Comparison of ENCODE assay signal across 34 cellular contexts in the genomic region with DNA sequence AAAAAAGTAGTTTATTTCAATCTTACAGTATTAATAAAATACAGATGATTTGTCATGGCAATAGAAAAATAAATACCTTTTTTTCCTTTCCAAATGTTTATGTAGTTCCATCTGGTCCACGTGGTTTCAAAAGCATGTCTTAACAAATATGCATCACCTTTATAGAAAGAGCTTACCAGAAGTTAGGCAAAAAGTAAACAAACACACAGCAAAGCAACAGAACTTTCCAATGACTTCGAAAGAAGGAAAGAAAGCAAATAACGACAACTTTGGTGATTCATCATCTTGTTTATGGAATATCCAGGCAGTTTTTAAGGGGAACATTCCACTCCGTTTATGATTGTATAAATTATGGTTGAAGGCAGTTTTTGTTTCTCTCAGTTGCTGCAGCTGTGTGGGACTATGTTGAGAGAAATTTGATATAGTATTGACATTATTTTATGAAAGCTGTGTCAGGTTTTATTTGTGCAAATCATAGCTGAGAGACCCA.
"Had no signal": no experiment of that assay in that cellular context is flagged by ENCODE, and none has a peak within 500 bp of the region (broad histone marks: within the 10 kb centered on the region; RNA-seq: fewer than 3 reads in every experiment).

No MANE protein-coding gene starts in this region.

- H3K27me3 ChIP-seq: adrenal gland, body of pancreas, brain microvascular endothelial cell, breast epithelium had no signal

- H3K4me3 Mint-ChIP-seq: activated B cell treated with CpG ODN at 0.5 μM for 24 hours; activated CD4-positive, alpha-beta memory T cell treated with anti-CD3 and anti-CD28 coated beads for 36 hours; activated CD4-positive, alpha-beta T cell treated with anti-CD3 and anti-CD28 coated beads, Interleukin-2, amount 10 ng/mL, durations not matched to agents 24 days and 14 days; activated CD8-positive, alpha-beta T cell treated with anti-CD3 and anti-CD28 coated beads for 36 hours; activated naive CD4-positive, alpha-beta T cell treated with anti-CD3 and anti-CD28 coated beads for 36 hours; activated naive CD8-positive, alpha-beta T cell treated with anti-CD3 and anti-CD28 coated beads for 36 hours; activated T-cell treated with anti-CD3 and anti-CD28 coated beads, Interleukin-2, amount 50 U/mL, for 4 hours; activated T-cell treated with anti-CD3 and anti-CD28 coated beads, Interleukin-2, amount 50 U/mL, for 72 hours; activated T-helper 1 cell treated with anti-CD3 and anti-CD28 coated beads, Interleukin-12 subunit alpha, Interleukin-12 subunit beta, Interleukin-2, Interleukin-4 antibody, amounts not matched to agents 30 ng/mL and 10 ng/mL and 1 ng/mL, durations not matched to agents 14 hours and 24 hours and 36 hours; activated T-helper 17 cell treated with anti-CD3 and anti-CD28 coated beads, Interleukin-2, amount 50 U/mL, for 72 hours; T-helper 1 cell treated with Interleukin-12 subunit alpha and Interleukin-12 subunit beta and Interleukin-4 antibody, amounts not matched to agents 30 μg/mL and 1 μg/mL, for 36 hours; T-helper 2 cell treated with Interferon-gamma antibody and Interleukin-4, amounts not matched to agents 5 μg/mL and 100 μg/mL, for 36 hours had no signal

- H3K27ac ChIP-seq: adrenal gland, body of pancreas, brain microvascular endothelial cell, breast epithelium, VCaP had no signal

- H3K4me1 Mint-ChIP-seq: activated B cell treated with CpG ODN at 0.5 μM for 24 hours; activated CD4-positive, alpha-beta T cell treated with anti-CD3 and anti-CD28 coated beads, Interleukin-2, amount 10 ng/mL, durations not matched to agents 24 days and 14 days; activated naive CD8-positive, alpha-beta T cell treated with anti-CD3 and anti-CD28 coated beads for 36 hours; activated T-helper 17 cell treated with anti-CD3 and anti-CD28 coated beads, Interleukin-2, amount 50 U/mL, for 72 hours had no signal

- H3K9me3 ChIP-seq: adrenal gland, body of pancreas, breast epithelium had no signal

- DNase-seq: activated B cell treated with CpG ODN at 0.5 μM for 24 hours; activated CD4-positive, alpha-beta memory T cell treated with anti-CD3 and anti-CD28 coated beads for 36 hours; activated CD4-positive, alpha-beta T cell treated with anti-CD3 and anti-CD28 coated beads for 4 hours; activated CD4-positive, alpha-beta T cell treated with anti-CD3 and anti-CD28 coated beads, Interleukin-2, amount 10 ng/mL, durations not matched to agents 24 days and 14 days; activated CD4-positive, alpha-beta T cell treated with anti-CD3 and anti-CD28 coated beads, Interleukin-2, amount 50 U/mL, for 1 hour; activated CD4-positive, alpha-beta T cell treated with anti-CD3 and anti-CD28 coated beads, Interleukin-2, amount 50 U/mL, for 4 hours; activated CD4-positive, CD25-positive, alpha-beta regulatory T cell treated with anti-CD3 and anti-CD28 coated beads, Interleukin-2, amount 50 U/mL, for 72 hours; activated CD8-positive, alpha-beta memory T cell treated with anti-CD3 and anti-CD28 coated beads, Interleukin-2, amount 50 U/mL, for 4 hours; activated CD8-positive, alpha-beta T cell treated with anti-CD3 and anti-CD28 coated beads for 36 hours; activated effector memory CD4-positive, alpha-beta T cell treated with anti-CD3 and anti-CD28 coated beads, Interleukin-2, amount 50 U/mL, for 16 hours; activated gamma-delta T cell treated with Interleukin-2 at 50 U/mL for 16 hours; activated naive CD4-positive, alpha-beta T cell; activated naive CD4-positive, alpha-beta T cell treated with anti-CD3 and anti-CD28 coated beads for 36 hours; activated naive CD4-positive, alpha-beta T cell treated with anti-CD3 and anti-CD28 coated beads, Interleukin-2, amount 50 U/mL, for 16 hours; activated naive CD8-positive, alpha-beta T cell treated with anti-CD3 and anti-CD28 coated beads for 36 hours; activated T-cell treated with anti-CD3 and anti-CD28 coated beads for 4 hours; activated T-cell treated with anti-CD3 and anti-CD28 coated beads, Interleukin-2, amount 50 U/mL, for 1 hour; activated T-cell treated with anti-CD3 and anti-CD28 coated beads, Interleukin-2, amount 50 U/mL, for 4 hours; activated T-cell treated with anti-CD3 and anti-CD28 coated beads, Interleukin-2, amount 50 U/mL, for 72 hours; adrenal gland; amniotic stem cell; aorta; body of pancreas; brain microvascular endothelial cell; central memory CD4-positive, alpha-beta T cell; T-helper 2 cell; T-helper 9 cell had no signal

- H3K4me1 ChIP-seq: adrenal gland, body of pancreas, breast epithelium had no signal

- H3K27me3 Mint-ChIP-seq: activated B cell treated with CpG ODN at 0.5 μM for 24 hours; activated CD4-positive, alpha-beta memory T cell treated with anti-CD3 and anti-CD28 coated beads for 36 hours; activated CD4-positive, alpha-beta T cell treated with anti-CD3 and anti-CD28 coated beads, Interleukin-2, amount 10 ng/mL, durations not matched to agents 24 days and 14 days; activated CD8-positive, alpha-beta T cell treated with anti-CD3 and anti-CD28 coated beads for 36 hours; activated naive CD8-positive, alpha-beta T cell treated with anti-CD3 and anti-CD28 coated beads for 36 hours; activated T-helper 17 cell treated with anti-CD3 and anti-CD28 coated beads, Interleukin-2, amount 50 U/mL, for 72 hours had no signal

- H3K36me3 Mint-ChIP-seq: activated CD4-positive, alpha-beta memory T cell treated with anti-CD3 and anti-CD28 coated beads for 36 hours; activated naive CD4-positive, alpha-beta T cell treated with anti-CD3 and anti-CD28 coated beads, Interleukin-2, amount 50 U/mL, for 72 hours; activated naive CD8-positive, alpha-beta T cell treated with anti-CD3 and anti-CD28 coated beads for 36 hours had no signal

- H3K36me3 ChIP-seq: adrenal gland, brain microvascular endothelial cell, breast epithelium had no signal

- H3K27ac Mint-ChIP-seq: activated B cell treated with CpG ODN at 0.5 μM for 24 hours; activated CD4-positive, alpha-beta memory T cell treated with anti-CD3 and anti-CD28 coated beads for 36 hours; activated CD4-positive, alpha-beta T cell treated with anti-CD3 and anti-CD28 coated beads, Interleukin-2, amount 10 ng/mL, durations not matched to agents 24 days and 14 days; activated CD8-positive, alpha-beta T cell treated with anti-CD3 and anti-CD28 coated beads for 36 hours; activated naive CD4-positive, alpha-beta T cell treated with anti-CD3 and anti-CD28 coated beads for 36 hours; activated naive CD4-positive, alpha-beta T cell treated with anti-CD3 and anti-CD28 coated beads, Interleukin-2, amount 50 U/mL, for 72 hours; activated naive CD8-positive, alpha-beta T cell treated with anti-CD3 and anti-CD28 coated beads for 36 hours; activated T-cell treated with anti-CD3 and anti-CD28 coated beads, Interleukin-2, amount 50 U/mL, for 72 hours; activated T-helper 1 cell treated with anti-CD3 and anti-CD28 coated beads, Interleukin-12 subunit alpha, Interleukin-12 subunit beta, Interleukin-2, Interleukin-4 antibody, amounts not matched to agents 30 ng/mL and 10 ng/mL and 1 ng/mL, durations not matched to agents 14 hours and 24 hours and 36 hours; activated T-helper 17 cell treated with anti-CD3 and anti-CD28 coated beads, Interleukin-2, amount 50 U/mL, for 72 hours; T-helper 1 cell treated with Interleukin-12 subunit alpha and Interleukin-12 subunit beta and Interleukin-4 antibody, amounts not matched to agents 30 μg/mL and 1 μg/mL, for 36 hours; T-helper 2 cell treated with Interferon-gamma antibody and Interleukin-4, amounts not matched to agents 5 μg/mL and 100 μg/mL, for 36 hours had no signal

- H3K9me3 Mint-ChIP-seq: activated CD4-positive, alpha-beta T cell treated with anti-CD3 and anti-CD28 coated beads, Interleukin-2, amount 10 ng/mL, durations not matched to agents 24 days and 14 days; activated CD8-positive, alpha-beta T cell treated with anti-CD3 and anti-CD28 coated beads for 36 hours; T-helper 1 cell treated with Interleukin-12 subunit alpha and Interleukin-12 subunit beta and Interleukin-4 antibody, amounts not matched to agents 30 μg/mL and 1 μg/mL, for 36 hours had no signal

- H3K4me3 ChIP-seq: adrenal gland, body of pancreas, breast epithelium had no signal

- ATAC-seq: activated CD8-positive, alpha-beta T cell treated with anti-CD3 and anti-CD28 coated beads for 36 hours; activated naive CD4-positive, alpha-beta T cell treated with anti-CD3 and anti-CD28 coated beads, Interleukin-2, amount 50 U/mL, for 72 hours; activated T-cell treated with anti-CD3 and anti-CD28 coated beads, Interleukin-2, amount 50 U/mL, for 4 hours; activated T-cell treated with anti-CD3 and anti-CD28 coated beads, Interleukin-2, amount 50 U/mL, for 72 hours; activated T-helper 17 cell treated with anti-CD3 and anti-CD28 coated beads, Interleukin-2, amount 50 U/mL, for 72 hours; body of pancreas had no signal
